ENCODE assay signal across 14 cellular contexts in the genomic region with DNA sequence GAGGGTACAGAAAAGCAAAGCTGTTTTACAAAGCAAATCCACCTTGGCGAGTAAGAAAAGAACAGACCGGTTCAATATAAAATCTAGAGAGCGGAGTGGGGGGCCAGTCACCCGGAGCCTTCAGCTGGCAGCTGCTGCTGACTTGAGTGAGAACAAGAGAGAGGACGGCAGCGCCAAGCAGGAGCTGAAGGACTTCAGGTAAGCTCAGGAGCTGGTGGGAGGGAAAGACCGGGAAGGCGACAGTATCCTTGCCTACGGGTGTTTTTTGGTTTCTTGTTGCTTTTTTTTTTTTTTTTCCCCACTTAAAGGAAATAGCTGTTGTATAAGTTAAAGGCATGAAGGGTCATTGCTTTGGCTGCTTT.
DNase-seq lines count a peak whose midpoint lies in the region; ATAC-seq and TF ChIP-seq lines count a peak whose summit lies in the region.
"Had no signal": no experiment of that assay in that cellular context is flagged by ENCODE, and none has a peak within 500 bp of the region (broad histone marks: within the 10 kb centered on the region; RNA-seq: fewer than 3 reads in every experiment).

No MANE protein-coding gene starts in this region.

- no peak for TF ChIP-seq CTCF in tibial artery (IDR thresholded peaks at IDR 0.05)

- no peaks in the 10 kb centered on the region for H3K27me3 Mint-ChIP-seq in activated CD8-positive, alpha-beta memory T cell treated with anti-CD3 and anti-CD28 coated beads, Interleukin-2, amount 10 ng/mL, durations not matched to agents 7 days and 5 days
- H3K27me3 Mint-ChIP-seq in central memory CD8-positive, alpha-beta T cell, result no peaks in the 10 kb centered on the region
- no peaks in the 10 kb centered on the region for H3K27me3 Mint-ChIP-seq in naive B cell
- H3K27me3 Mint-ChIP-seq: activated naive CD8-positive, alpha-beta T cell had no signal

- H3K4me1 ChIP-seq in tibial artery, result peaks cover 0 to 40% (median 10%) of the 10 kb centered on the region in 4 donors
- H3K4me1 ChIP-seq: A549 had no signal

- H3K27ac Mint-ChIP-seq in activated CD8-positive, alpha-beta memory T cell treated with anti-CD3 and anti-CD28 coated beads, Interleukin-2, amount 10 ng/mL, durations not matched to agents 7 days and 5 days, result peak overlapping the region; percentile 24
- peak overlapping the region; percentile 50 for H3K27ac Mint-ChIP-seq in central memory CD8-positive, alpha-beta T cell (ENCODE audit: low read depth)
- peak overlapping the region in 5 of 6 donors; percentile 18 to 76 (median 57) for H3K27ac Mint-ChIP-seq in naive B cell

- H3K4me1 Mint-ChIP-seq in activated CD8-positive, alpha-beta memory T cell treated with anti-CD3 and anti-CD28 coated beads, Interleukin-2, amount 10 ng/mL, durations not matched to agents 7 days and 5 days, result peaks cover 2% of the 10 kb centered on the region
- peaks cover 57% of the 10 kb centered on the region for H3K4me1 Mint-ChIP-seq in central memory CD8-positive, alpha-beta T cell
- peaks cover 11 to 22% (median 17%) of the 10 kb centered on the region in 3 donors for H3K4me1 Mint-ChIP-seq in naive B cell

- no peaks in the 10 kb centered on the region for H3K9me3 ChIP-seq in tibial artery
- H3K9me3 ChIP-seq: A549, tibial nerve had no signal

- peak overlapping the region; percentile 9 to 27 for H3K27ac ChIP-seq in tibial artery
- H3K27ac ChIP-seq: A549, KMS-11, tibial nerve had no signal

- CTCF ChIA-PET in activated CD8-positive, alpha-beta memory T cell treated with anti-CD3 and anti-CD28 coated beads, Interleukin-2, amount 10 ng/mL, durations not matched to agents 7 days and 5 days (lab: Charles Lee), result interaction anchor here (1.2 to 1.4 kb wide), 3 partner anchors 9 to 23 kb away, joined by 3 read pairs; no protein-coding TSS in a partner anchor

- no peaks in the 10 kb centered on the region for H3K27me3 ChIP-seq in tibial artery
- H3K27me3 ChIP-seq: tibial nerve had no signal

- intact Hi-C loops in tibial artery (cut with DNase I; ENCODE audit: low total_unique reads), result no loop called here

- ATAC-seq in activated CD8-positive, alpha-beta memory T cell treated with anti-CD3 and anti-CD28 coated beads, Interleukin-2, amount 10 ng/mL, durations not matched to agents 7 days and 5 days, result no peak
- ATAC-seq in central memory CD8-positive, alpha-beta T cell (replicated peaks; ENCODE audit: extremely low read depth, poor library complexity, severe bottlenecking), result no peak
- ATAC-seq in naive B cell (ENCODE audit: low read depth in 2 of 2), result no peak
- no peak for ATAC-seq in HG03139 (IDR thresholded peaks at IDR 0.05; ENCODE audit: unreplicated experiment)
- ATAC-seq: A549 had no signal

- H3K36me3 ChIP-seq in tibial artery, result peaks cover 17 to 50% (median 28%) of the 10 kb centered on the region in 3 donors

- no peak for DNase-seq in activated CD8-positive, alpha-beta memory T cell treated with anti-CD3 and anti-CD28 coated beads, Interleukin-2, amount 10 ng/mL, durations not matched to agents 7 days and 5 days
- DNase-seq in activated CD8-positive, alpha-beta memory T cell treated with anti-CD3 and anti-CD28 coated beads, Interleukin-2, amount 50 U/mL, for 4 hours, result no peak
- no peak for DNase-seq in central memory CD8-positive, alpha-beta T cell (ENCODE audit: low spot score in 2 of 2)
- DNase-seq in naive B cell, result no peak
- no peak for DNase-seq in tibial artery
- DNase-seq in DMS153 treated with DMSO at 0.1 percent for 48 hours (lab: John Stamatoyannopoulos, UW; ENCODE audit: unreplicated experiment), result no peak
- DNase-seq in COLO829 (ENCODE audit: low spot score), result no peak
- DNase-seq: DMS153, NCI-H526 had no signal

- peaks cover 42% of the 10 kb centered on the region for H3K36me3 Mint-ChIP-seq in activated CD8-positive, alpha-beta memory T cell treated with anti-CD3 and anti-CD28 coated beads, Interleukin-2, amount 10 ng/mL, durations not matched to agents 7 days and 5 days
- H3K36me3 Mint-ChIP-seq in central memory CD8-positive, alpha-beta T cell (ENCODE audit: insufficient read depth), result peaks cover 81% of the 10 kb centered on the region
- peaks cover 31 to 58% of the 10 kb centered on the region in 2 donors for H3K36me3 Mint-ChIP-seq in naive B cell

- no peak overlapping the region for H3K4me3 Mint-ChIP-seq in activated CD8-positive, alpha-beta memory T cell treated with anti-CD3 and anti-CD28 coated beads, Interleukin-2, amount 10 ng/mL, durations not matched to agents 7 days and 5 days
- H3K4me3 Mint-ChIP-seq in central memory CD8-positive, alpha-beta T cell, result no peak overlapping the region
- H3K4me3 Mint-ChIP-seq in naive B cell, result no peak overlapping the region
- H3K4me3 Mint-ChIP-seq: activated naive CD8-positive, alpha-beta T cell had no signal

- peak overlapping the region; percentile 13 to 15 for H3K4me3 ChIP-seq in tibial artery
- H3K4me3 ChIP-seq: A549 had no signal

- no peaks in the 10 kb centered on the region for H3K9me3 Mint-ChIP-seq in activated CD8-positive, alpha-beta memory T cell treated with anti-CD3 and anti-CD28 coated beads, Interleukin-2, amount 10 ng/mL, durations not matched to agents 7 days and 5 days (ENCODE audit: low read depth)
- H3K9me3 Mint-ChIP-seq in central memory CD8-positive, alpha-beta T cell, result no peaks in the 10 kb centered on the region
- H3K9me3 Mint-ChIP-seq in naive B cell, result no peaks in the 10 kb centered on the region
